ENCODE assay signal across 25 cellular contexts in genomic region chr7:151641587-151641986, GRCh38.
"Had no signal": no experiment of that assay in that cellular context is flagged by ENCODE, and none has a peak within 500 bp of the region (broad histone marks: within the 10 kb centered on the region; RNA-seq: fewer than 3 reads in every experiment).

No MANE protein-coding gene starts in this region.

- ATAC-seq: natural killer cell; psoas muscle; sciatic nerve; stimulated activated effector memory CD8-positive, alpha-beta T cell treated with anti-CD3 and anti-CD28 coated beads, Interleukin-12 subunit alpha, Interleukin-12 subunit beta, amount 100 ng/mL, for 72 hours had no signal

- H3K27me3 ChIP-seq: neural progenitor cell, neutrophil, spleen, suprapubic skin, transverse colon, upper lobe of left lung, vagina had no signal

- DNase-seq: hypothalamus; immature natural killer cell; kidney; left colon; left ventricle myocardium inferior; mesendoderm; naive B cell; natural killer cell; nephron progenitor cell; occipital lobe; psoas muscle; spleen; stimulated activated CD4-positive, alpha-beta T cell treated with anti-CD3 and anti-CD28 coated beads, Interleukin-4, amount 100 ng/mL, for 24 hours; stimulated activated naive CD4-positive, alpha-beta T cell; transverse colon; upper lobe of left lung had no signal

- H3K9me3 ChIP-seq: neutrophil, suprapubic skin, transverse colon, vagina had no signal

- H3K4me3 ChIP-seq: left ventricle myocardium inferior, lung, neural progenitor cell, psoas muscle, skin epidermis, spleen, suprapubic skin, transverse colon, upper lobe of left lung, vagina had no signal

- H3K36me3 ChIP-seq: left ventricle myocardium inferior, neural progenitor cell, neutrophil, spleen, suprapubic skin, transverse colon, upper lobe of left lung, vagina had no signal

- H3K4me1 ChIP-seq: neural progenitor cell, parathyroid adenoma, psoas muscle, upper lobe of left lung had no signal

- H3K27ac ChIP-seq: left ventricle myocardium inferior, neural progenitor cell, neutrophil, parathyroid adenoma, psoas muscle, spleen, suprapubic skin, upper lobe of left lung, vagina had no signal
